In the genomic region with DNA sequence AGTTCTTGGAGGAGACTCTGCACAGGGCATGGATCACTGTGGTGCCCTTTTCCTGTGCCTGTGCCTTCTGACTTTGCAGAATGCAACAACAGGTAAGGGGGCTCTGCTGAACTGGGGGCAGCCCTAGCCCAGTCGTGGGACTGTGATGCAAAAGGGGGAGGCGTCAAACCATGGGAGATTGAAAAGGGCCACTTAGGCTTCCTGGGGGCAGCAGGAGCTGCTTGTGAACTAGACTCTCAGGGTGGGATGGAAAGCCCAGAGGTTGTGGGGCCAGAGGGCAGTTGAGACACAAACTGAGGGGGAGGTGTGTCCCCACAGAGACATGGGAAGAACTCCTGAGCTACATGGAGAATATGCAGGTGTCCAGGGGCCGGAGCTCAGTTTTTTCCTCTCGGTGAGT, we compare ENCODE assay signal across 1 cellular context.
TF ChIP-seq lines count a peak whose summit lies in the region.

No MANE protein-coding gene starts in this region.

TF ChIP-seq in GM23338, 12 proteins besides CTCF, POLR2A, EP300 and RAD21 (continued from another document):
- no peak for TF ChIP-seq STAT1 (IDR thresholded peaks at IDR 0.05; ENCODE audit: unreplicated experiment)
- TF ChIP-seq, protein P1, sequence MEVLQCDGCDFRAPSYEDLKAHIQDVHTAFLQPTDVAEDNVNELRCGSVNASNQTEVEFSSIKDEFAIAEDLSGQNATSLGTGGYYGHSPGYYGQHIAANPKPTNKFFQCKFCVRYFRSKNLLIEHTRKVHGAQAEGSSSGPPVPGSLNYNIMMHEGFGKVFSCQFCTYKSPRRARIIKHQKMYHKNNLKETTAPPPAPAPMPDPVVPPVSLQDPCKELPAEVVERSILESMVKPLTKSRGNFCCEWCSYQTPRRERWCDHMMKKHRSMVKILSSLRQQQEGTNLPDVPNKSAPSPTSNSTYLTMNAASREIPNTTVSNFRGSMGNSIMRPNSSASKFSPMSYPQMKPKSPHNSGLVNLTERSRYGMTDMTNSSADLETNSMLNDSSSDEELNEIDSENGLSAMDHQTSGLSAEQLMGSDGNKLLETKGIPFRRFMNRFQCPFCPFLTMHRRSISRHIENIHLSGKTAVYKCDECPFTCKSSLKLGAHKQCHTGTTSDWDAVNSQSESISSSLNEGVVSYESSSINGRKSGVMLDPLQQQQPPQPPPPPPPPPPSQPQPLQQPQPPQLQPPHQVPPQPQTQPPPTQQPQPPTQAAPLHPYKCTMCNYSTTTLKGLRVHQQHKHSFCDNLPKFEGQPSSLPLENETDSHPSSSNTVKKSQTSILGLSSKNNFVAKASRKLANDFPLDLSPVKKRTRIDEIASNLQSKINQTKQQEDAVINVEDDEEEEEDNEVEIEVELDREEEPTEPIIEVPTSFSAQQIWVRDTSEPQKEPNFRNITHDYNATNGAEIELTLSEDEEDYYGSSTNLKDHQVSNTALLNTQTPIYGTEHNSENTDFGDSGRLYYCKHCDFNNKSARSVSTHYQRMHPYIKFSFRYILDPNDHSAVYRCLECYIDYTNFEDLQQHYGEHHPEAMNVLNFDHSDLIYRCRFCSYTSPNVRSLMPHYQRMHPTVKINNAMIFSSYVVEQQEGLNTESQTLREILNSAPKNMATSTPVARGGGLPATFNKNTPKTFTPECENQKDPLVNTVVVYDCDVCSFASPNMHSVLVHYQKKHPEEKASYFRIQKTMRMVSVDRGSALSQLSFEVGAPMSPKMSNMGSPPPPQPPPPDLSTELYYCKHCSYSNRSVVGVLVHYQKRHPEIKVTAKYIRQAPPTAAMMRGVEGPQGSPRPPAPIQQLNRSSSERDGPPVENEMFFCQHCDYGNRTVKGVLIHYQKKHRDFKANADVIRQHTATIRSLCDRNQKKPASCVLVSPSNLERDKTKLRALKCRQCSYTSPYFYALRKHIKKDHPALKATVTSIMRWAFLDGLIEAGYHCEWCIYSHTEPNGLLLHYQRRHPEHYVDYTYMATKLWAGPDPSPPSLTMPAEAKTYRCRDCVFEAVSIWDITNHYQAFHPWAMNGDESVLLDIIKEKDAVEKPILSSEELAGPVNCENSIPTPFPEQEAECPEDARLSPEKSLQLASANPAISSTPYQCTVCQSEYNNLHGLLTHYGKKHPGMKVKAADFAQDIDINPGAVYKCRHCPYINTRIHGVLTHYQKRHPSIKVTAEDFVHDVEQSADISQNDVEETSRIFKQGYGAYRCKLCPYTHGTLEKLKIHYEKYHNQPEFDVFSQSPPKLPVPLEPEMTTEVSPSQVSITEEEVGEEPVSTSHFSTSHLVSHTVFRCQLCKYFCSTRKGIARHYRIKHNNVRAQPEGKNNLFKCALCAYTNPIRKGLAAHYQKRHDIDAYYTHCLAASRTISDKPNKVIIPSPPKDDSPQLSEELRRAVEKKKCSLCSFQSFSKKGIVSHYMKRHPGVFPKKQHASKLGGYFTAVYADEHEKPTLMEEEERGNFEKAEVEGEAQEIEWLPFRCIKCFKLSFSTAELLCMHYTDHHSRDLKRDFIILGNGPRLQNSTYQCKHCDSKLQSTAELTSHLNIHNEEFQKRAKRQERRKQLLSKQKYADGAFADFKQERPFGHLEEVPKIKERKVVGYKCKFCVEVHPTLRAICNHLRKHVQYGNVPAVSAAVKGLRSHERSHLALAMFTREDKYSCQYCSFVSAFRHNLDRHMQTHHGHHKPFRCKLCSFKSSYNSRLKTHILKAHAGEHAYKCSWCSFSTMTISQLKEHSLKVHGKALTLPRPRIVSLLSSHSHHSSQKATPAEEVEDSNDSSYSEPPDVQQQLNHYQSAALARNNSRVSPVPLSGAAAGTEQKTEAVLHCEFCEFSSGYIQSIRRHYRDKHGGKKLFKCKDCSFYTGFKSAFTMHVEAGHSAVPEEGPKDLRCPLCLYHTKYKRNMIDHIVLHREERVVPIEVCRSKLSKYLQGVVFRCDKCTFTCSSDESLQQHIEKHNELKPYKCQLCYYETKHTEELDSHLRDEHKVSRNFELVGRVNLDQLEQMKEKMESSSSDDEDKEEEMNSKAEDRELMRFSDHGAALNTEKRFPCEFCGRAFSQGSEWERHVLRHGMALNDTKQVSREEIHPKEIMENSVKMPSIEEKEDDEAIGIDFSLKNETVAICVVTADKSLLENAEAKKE (CRISPR knock-in tag; IDR thresholded peaks at IDR 0.05) = no peak
- TF ChIP-seq ETS1 (IDR thresholded peaks at IDR 0.05) = no peak
- TF ChIP-seq JUNB (IDR thresholded peaks at IDR 0.05; ENCODE audit: unreplicated experiment) = no peak
- no peak for TF ChIP-seq EZH2phosphoT487 (IDR thresholded peaks at IDR 0.05; ENCODE audit: unreplicated experiment)
